ENCODE assay signal across 8 cellular contexts in genomic region chr2:89968567-89968966, GRCh38.
ATAC-seq and TF ChIP-seq lines count a peak whose summit lies in the region.
"Not testable (repeated sequence)": the region's sequence is repeated elsewhere in the genome, so short reads cannot be mapped to it uniquely, and the experiment has no call there.

No MANE protein-coding gene starts in this region.

- not testable (repeated sequence) for H3K4me3 Mint-ChIP-seq in stimulated activated memory B cell treated with anti-CD40 and anti-IgM and Interleukin-4, amounts not matched to agents 10 μg/mL and 1 μg/mL and 100 μg/mL, for 72 hours

- not testable (repeated sequence) for H3K36me3 Mint-ChIP-seq in stimulated activated memory B cell treated with anti-CD40 and anti-IgM and Interleukin-4, amounts not matched to agents 10 μg/mL and 1 μg/mL and 100 μg/mL, for 72 hours

- H3K9me3 Mint-ChIP-seq in stimulated activated memory B cell treated with anti-CD40 and anti-IgM and Interleukin-4, amounts not matched to agents 10 μg/mL and 1 μg/mL and 100 μg/mL, for 72 hours: not testable (repeated sequence)

- not testable (repeated sequence) for H3K4me1 Mint-ChIP-seq in stimulated activated memory B cell treated with anti-CD40 and anti-IgM and Interleukin-4, amounts not matched to agents 10 μg/mL and 1 μg/mL and 100 μg/mL, for 72 hours

- H3K27ac Mint-ChIP-seq in stimulated activated memory B cell treated with anti-CD40 and anti-IgM and Interleukin-4, amounts not matched to agents 10 μg/mL and 1 μg/mL and 100 μg/mL, for 72 hours: not testable (repeated sequence)

- TF ChIP-seq POLR2A in Raji (IDR thresholded peaks at IDR 0.05; ENCODE audit: insufficient read depth, low read depth, low read length): 0 out of 2 replicates have a peak, but pooled peaks have one; percentile 42

- ATAC-seq in GM18858 (IDR thresholded peaks at IDR 0.05; ENCODE audit: unreplicated experiment) (peak; percentile 82), GM19351 (IDR thresholded peaks at IDR 0.05; ENCODE audit: unreplicated experiment) (peak; percentile 98), GM21619 (IDR thresholded peaks at IDR 0.05; ENCODE audit: unreplicated experiment) (peak; percentile 88), HG02763 (IDR thresholded peaks at IDR 0.05; ENCODE audit: unreplicated experiment) (peak; percentile 92), HG03039 (IDR thresholded peaks at IDR 0.05; ENCODE audit: unreplicated experiment) (peak; percentile 86), HG03439 (IDR thresholded peaks at IDR 0.05; ENCODE audit: unreplicated experiment) (peak; percentile 63)
- ATAC-seq in stimulated activated memory B cell treated with anti-CD40 and anti-IgM and Interleukin-4, amounts not matched to agents 10 μg/mL and 1 μg/mL and 100 μg/mL, for 72 hours: peak; percentile 78

- H3K27me3 Mint-ChIP-seq in stimulated activated memory B cell treated with anti-CD40 and anti-IgM and Interleukin-4, amounts not matched to agents 10 μg/mL and 1 μg/mL and 100 μg/mL, for 72 hours: not testable (repeated sequence)

Comparison
In these comparisons a context has a peak if more than half of its experiments do, and no peak if none do; other contexts are left out.
1. Peak in every context shown above with its lines: ATAC-seq.